In the genomic region with DNA sequence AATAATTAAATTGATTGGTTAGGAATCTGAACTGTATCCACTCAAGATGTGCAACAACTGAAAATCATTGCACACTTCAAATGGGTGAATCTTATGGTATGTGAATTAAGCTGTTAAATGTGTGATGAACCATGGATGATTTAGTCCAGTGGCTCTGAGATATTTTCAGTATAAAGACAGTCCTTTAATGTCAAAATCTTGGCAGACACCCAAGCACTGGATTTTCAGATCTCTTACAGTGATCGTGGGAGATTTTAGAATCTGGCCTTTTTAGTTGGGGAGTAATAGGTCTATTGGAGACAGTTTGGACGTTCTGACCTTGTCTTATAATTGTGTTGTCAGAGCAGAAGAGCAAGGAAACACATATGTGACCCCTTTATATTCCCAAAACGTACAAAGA, we compare ENCODE assay signal across 5 cellular contexts. TPM values are rescaled to one million over a fixed set of nuclear protein-coding genes. Genes with fewer than 3 reads are reported as not detected.
"Had no signal": no experiment of that assay in that cellular context is flagged by ENCODE, and none has a peak within 500 bp of the region (broad histone marks: within the 10 kb centered on the region; RNA-seq: fewer than 3 reads in every experiment).

No MANE protein-coding gene starts in this region.

RNA-seq across cellular contexts. Expression of gene SSX7, which starts 4.0 kb away (rescaled TPM):
- total RNA-seq: GM23338, H1, H9, HT-29, IMR-90 had no signal

RNA-seq across cellular contexts. Expression of gene SSX2, which starts 56.3 kb away (rescaled TPM):
- total RNA-seq: H1, H9, HT-29, IMR-90 had no signal
